ENCODE assay signal across 18 cellular contexts in the genomic region with DNA sequence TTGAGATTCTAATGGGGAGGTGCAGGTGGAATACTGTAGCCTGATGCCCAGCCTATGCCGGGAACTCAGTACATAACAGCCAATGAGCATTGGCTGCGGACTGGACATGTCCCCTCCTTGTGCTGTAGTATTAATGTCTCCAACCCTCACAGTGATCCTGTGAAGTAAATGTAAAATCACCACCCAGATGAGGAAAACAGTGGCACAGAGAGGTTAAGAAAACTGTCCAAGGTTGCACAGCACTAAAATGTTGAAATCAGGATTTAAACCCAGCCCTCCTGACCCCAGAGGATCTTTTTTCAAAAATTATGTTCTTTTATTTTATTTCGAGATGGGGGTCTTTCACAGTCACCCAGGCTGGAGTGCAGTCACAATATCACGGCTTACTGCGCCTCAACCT. TPM values are rescaled to one million over a fixed set of nuclear protein-coding genes. Genes with fewer than 3 reads are reported as not detected.
DNase-seq lines count a peak whose midpoint lies in the region; ATAC-seq and TF ChIP-seq lines count a peak whose summit lies in the region.
"Had no signal": no experiment of that assay in that cellular context is flagged by ENCODE, and none has a peak within 500 bp of the region (broad histone marks: within the 10 kb centered on the region; RNA-seq: fewer than 3 reads in every experiment).

No MANE protein-coding gene starts in this region.

- H3K36me3 Mint-ChIP-seq in CD4-positive, CD25-positive, alpha-beta regulatory T cell, result peaks cover 33% of the 10 kb centered on the region
- H3K36me3 Mint-ChIP-seq in CD8-positive, alpha-beta T cell, result peaks cover 61% of the 10 kb centered on the region
- H3K36me3 Mint-ChIP-seq in activated T-helper 1 cell treated with anti-CD3 and anti-CD28 coated beads, Interleukin-12 subunit alpha, Interleukin-12 subunit beta, Interleukin-2, Interleukin-4 antibody, amounts not matched to agents 30 ng/mL and 10 ng/mL and 1 ng/mL, durations not matched to agents 14 hours and 24 hours and 36 hours (ENCODE audit: low read depth), result peaks cover 39% of the 10 kb centered on the region
- peaks cover 4 to 52% (median 25%) of the 10 kb centered on the region in 5 donors for H3K36me3 Mint-ChIP-seq in naive thymus-derived CD4-positive, alpha-beta T cell
- H3K36me3 Mint-ChIP-seq in CD14-positive monocyte, result peaks cover 45 to 58% of the 10 kb centered on the region in 2 donors

- peaks cover 23% of the 10 kb centered on the region for H3K36me3 ChIP-seq in CD4-positive, CD25-positive, alpha-beta regulatory T cell (ENCODE audit: control insufficient read depth, insufficient read depth, low read length)
- no peaks in the 10 kb centered on the region for H3K36me3 ChIP-seq in CD8-positive, alpha-beta T cell (ENCODE audit: insufficient read depth, low read length)
- peaks cover 0 to 9% (median 0%) of the 10 kb centered on the region in 3 experiments for H3K36me3 ChIP-seq in naive thymus-derived CD4-positive, alpha-beta T cell (ENCODE audit: control insufficient read depth in 2 of 3, insufficient read depth in 3 of 3, low read length in 3 of 3)
- H3K36me3 ChIP-seq: brain microvascular endothelial cell, right atrium auricular region had no signal

- H3K27ac Mint-ChIP-seq in CD4-positive, CD25-positive, alpha-beta regulatory T cell, result peak overlapping the region; percentile 80 to 97 (median 91)
- H3K27ac Mint-ChIP-seq in CD8-positive, alpha-beta T cell, result peak overlapping the region; percentile 96
- peak overlapping the region; percentile 91 for H3K27ac Mint-ChIP-seq in activated T-helper 1 cell treated with anti-CD3 and anti-CD28 coated beads, Interleukin-12 subunit alpha, Interleukin-12 subunit beta, Interleukin-2, Interleukin-4 antibody, amounts not matched to agents 30 ng/mL and 10 ng/mL and 1 ng/mL, durations not matched to agents 14 hours and 24 hours and 36 hours
- H3K27ac Mint-ChIP-seq in naive thymus-derived CD4-positive, alpha-beta T cell, result peak overlapping the region; percentile 24 to 93 (median 86)
- H3K27ac Mint-ChIP-seq in CD14-positive monocyte, result peak overlapping the region in 2 of 7 donors; percentile 72 to 83

- peaks cover 90% of the 10 kb centered on the region for H3K4me1 ChIP-seq in CD4-positive, CD25-positive, alpha-beta regulatory T cell (ENCODE audit: control insufficient read depth, insufficient read depth, low read length, poor library complexity, severe bottlenecking)
- H3K4me1 ChIP-seq in CD8-positive, alpha-beta T cell (ENCODE audit: insufficient read depth, low read length), result peaks cover 86% of the 10 kb centered on the region
- H3K4me1 ChIP-seq in naive thymus-derived CD4-positive, alpha-beta T cell (ENCODE audit: control insufficient read depth in 2 of 2, insufficient read depth in 2 of 2, low read length in 2 of 2), result peaks cover 74 to 83% of the 10 kb centered on the region in 2 donors

- no peak for ATAC-seq in CD4-positive, CD25-positive, alpha-beta regulatory T cell (ENCODE audit: low read depth in 2 of 2)
- ATAC-seq in CD8-positive, alpha-beta T cell, result no peak
- ATAC-seq in naive thymus-derived CD4-positive, alpha-beta T cell, result no peak
- ATAC-seq: heart right ventricle had no signal

- no peaks in the 10 kb centered on the region for H3K9me3 Mint-ChIP-seq in CD4-positive, CD25-positive, alpha-beta regulatory T cell
- no peaks in the 10 kb centered on the region for H3K9me3 Mint-ChIP-seq in CD8-positive, alpha-beta T cell
- H3K9me3 Mint-ChIP-seq in activated T-helper 1 cell treated with anti-CD3 and anti-CD28 coated beads, Interleukin-12 subunit alpha, Interleukin-12 subunit beta, Interleukin-2, Interleukin-4 antibody, amounts not matched to agents 30 ng/mL and 10 ng/mL and 1 ng/mL, durations not matched to agents 14 hours and 24 hours and 36 hours, result no peaks in the 10 kb centered on the region
- no peaks in the 10 kb centered on the region for H3K9me3 Mint-ChIP-seq in naive thymus-derived CD4-positive, alpha-beta T cell
- no peaks in the 10 kb centered on the region for H3K9me3 Mint-ChIP-seq in CD14-positive monocyte

- H3K27ac ChIP-seq in CD4-positive, CD25-positive, alpha-beta regulatory T cell (ENCODE audit: insufficient read depth, low read length, poor library complexity, severe bottlenecking), result peak overlapping the region; percentile 88
- no peak overlapping the region for H3K27ac ChIP-seq in CD8-positive, alpha-beta T cell (ENCODE audit: low read depth, low read length)
- peak overlapping the region; percentile 77 for H3K27ac ChIP-seq in naive thymus-derived CD4-positive, alpha-beta T cell (ENCODE audit: low read depth, low read length)
- H3K27ac ChIP-seq: brain microvascular endothelial cell, coronary artery, GM23248, right atrium auricular region, stomach had no signal

- H3K27me3 ChIP-seq in CD4-positive, CD25-positive, alpha-beta regulatory T cell (ENCODE audit: control insufficient read depth, insufficient read depth, low read length), result no peaks in the 10 kb centered on the region
- no peaks in the 10 kb centered on the region for H3K27me3 ChIP-seq in CD8-positive, alpha-beta T cell (ENCODE audit: insufficient read depth, low read length)
- H3K27me3 ChIP-seq in naive thymus-derived CD4-positive, alpha-beta T cell (ENCODE audit: control insufficient read depth in 2 of 2, insufficient read depth in 2 of 2, low read length in 2 of 2), result no peaks in the 10 kb centered on the region
- H3K27me3 ChIP-seq: brain microvascular endothelial cell, right atrium auricular region, stomach had no signal

- H3K27me3 Mint-ChIP-seq in CD4-positive, CD25-positive, alpha-beta regulatory T cell, result no peaks in the 10 kb centered on the region
- no peaks in the 10 kb centered on the region for H3K27me3 Mint-ChIP-seq in CD8-positive, alpha-beta T cell (ENCODE audit: low read depth)
- H3K27me3 Mint-ChIP-seq in activated T-helper 1 cell treated with anti-CD3 and anti-CD28 coated beads, Interleukin-12 subunit alpha, Interleukin-12 subunit beta, Interleukin-2, Interleukin-4 antibody, amounts not matched to agents 30 ng/mL and 10 ng/mL and 1 ng/mL, durations not matched to agents 14 hours and 24 hours and 36 hours (ENCODE audit: insufficient read depth), result no peaks in the 10 kb centered on the region
- no peaks in the 10 kb centered on the region for H3K27me3 Mint-ChIP-seq in naive thymus-derived CD4-positive, alpha-beta T cell
- no peaks in the 10 kb centered on the region for H3K27me3 Mint-ChIP-seq in CD14-positive monocyte (ENCODE audit: low read depth in 3 of 3)

- intact Hi-C loops in CD8-positive, alpha-beta T cell (cut with DNase I, micrococcal nuclease), result no loop called here
- intact Hi-C loops in activated T-helper 1 cell treated with anti-CD3 and anti-CD28 coated beads, Interleukin-12 subunit alpha, Interleukin-12 subunit beta, Interleukin-2, Interleukin-4 antibody, amounts not matched to agents 30 ng/mL and 10 ng/mL and 1 ng/mL, durations not matched to agents 14 hours and 24 hours and 36 hours (cut with micrococcal nuclease), result no loop called here
- intact Hi-C loops in naive thymus-derived CD4-positive, alpha-beta T cell (cut with micrococcal nuclease), result no loop called here
- intact Hi-C loops in CD14-positive monocyte (cut with micrococcal nuclease), result no loop called here

- peak overlapping the region; percentile 51 for H3K4me3 ChIP-seq in CD4-positive, CD25-positive, alpha-beta regulatory T cell (ENCODE audit: low read depth, low read length)
- H3K4me3 ChIP-seq in CD8-positive, alpha-beta T cell (ENCODE audit: low read depth, low read length), result no peak overlapping the region
- no peak overlapping the region for H3K4me3 ChIP-seq in naive thymus-derived CD4-positive, alpha-beta T cell (ENCODE audit: low read length)
- H3K4me3 ChIP-seq: coronary artery, GM23248, heart right ventricle, right atrium auricular region, stomach had no signal

- H3K9me3 ChIP-seq in CD4-positive, CD25-positive, alpha-beta regulatory T cell (ENCODE audit: control insufficient read depth in 2 of 2, low read length in 2 of 2), result no peaks in the 10 kb centered on the region
- no peaks in the 10 kb centered on the region for H3K9me3 ChIP-seq in CD8-positive, alpha-beta T cell (ENCODE audit: low read length)
- no peaks in the 10 kb centered on the region for H3K9me3 ChIP-seq in naive thymus-derived CD4-positive, alpha-beta T cell (ENCODE audit: control insufficient read depth in 2 of 3, low read length in 3 of 3)
- H3K9me3 ChIP-seq: heart right ventricle, right atrium auricular region, stomach had no signal

- POLR2A ChIA-PET in CD8-positive, alpha-beta T cell (lab: Charles Lee), result interaction anchor here (1.1 to 6.7 kb wide), 4 partner anchors 8 to 14 kb away, joined by 6 to 56 read pairs (median 8); a partner anchor contains a TSS
- POLR2A ChIA-PET in naive thymus-derived CD4-positive, alpha-beta T cell (lab: Charles Lee), result interaction anchor here (1.9 to 12.9 kb wide), 4 partner anchors 12 to 66 kb away, joined by 5 to 182 read pairs (median 65); a partner anchor contains a TSS
- POLR2A ChIA-PET in GM10248 (lab: Yijun Ruan, JAX), result no interaction called here

- DNase-seq in CD4-positive, CD25-positive, alpha-beta regulatory T cell, result no peak
- DNase-seq in CD8-positive, alpha-beta T cell, result no peak
- DNase-seq in activated T-helper 1 cell treated with anti-CD3 and anti-CD28 coated beads, Interleukin-12 subunit alpha, Interleukin-12 subunit beta, Interleukin-2, Interleukin-4 antibody, amounts not matched to agents 30 ng/mL and 10 ng/mL and 1 ng/mL, durations not matched to agents 14 hours and 24 hours and 36 hours (ENCODE audit: low spot score), result no peak
- no peak for DNase-seq in naive thymus-derived CD4-positive, alpha-beta T cell
- DNase-seq in GM10248 (ENCODE audit: extremely low spot score), result no peak
- DNase-seq in NCI-H510A (lab: John Stamatoyannopoulos, UW), result no peak
- no peak for DNase-seq in CD14-positive monocyte (ENCODE audit: low spot score)
- DNase-seq: AML-193, brain microvascular endothelial cell, GM23248, heart right ventricle, NCI-H1105 treated with DMSO at 0.1 percent for 48 hours, NCI-H526 treated with DMSO at 0.1 percent for 48 hours, stomach, trophoblast cell had no signal

- no peak for TF ChIP-seq CTCF in CD8-positive, alpha-beta T cell (IDR thresholded peaks at IDR 0.05)
- no peak for TF ChIP-seq CTCF in GM10248 (IDR thresholded peaks at IDR 0.05; ENCODE audit: control extremely low read depth, extremely low read depth, low read depth, missing control alignments)
- TF ChIP-seq CTCF in CD14-positive monocyte (IDR thresholded peaks at IDR 0.05), result no peak

- H3K4me3 Mint-ChIP-seq in CD4-positive, CD25-positive, alpha-beta regulatory T cell, result peak overlapping the region; percentile 46 to 99 (median 80)
- peak overlapping the region; percentile 51 for H3K4me3 Mint-ChIP-seq in CD8-positive, alpha-beta T cell
- H3K4me3 Mint-ChIP-seq in activated T-helper 1 cell treated with anti-CD3 and anti-CD28 coated beads, Interleukin-12 subunit alpha, Interleukin-12 subunit beta, Interleukin-2, Interleukin-4 antibody, amounts not matched to agents 30 ng/mL and 10 ng/mL and 1 ng/mL, durations not matched to agents 14 hours and 24 hours and 36 hours, result no peak overlapping the region
- peak overlapping the region in 9 of 10 donors; percentile 4 to 98 (median 56) for H3K4me3 Mint-ChIP-seq in naive thymus-derived CD4-positive, alpha-beta T cell
- no peak overlapping the region for H3K4me3 Mint-ChIP-seq in CD14-positive monocyte

- H3K4me1 Mint-ChIP-seq in CD4-positive, CD25-positive, alpha-beta regulatory T cell, result peaks cover 37 to 97% (median 74%) of the 10 kb centered on the region in 4 donors
- peaks cover 96% of the 10 kb centered on the region for H3K4me1 Mint-ChIP-seq in CD8-positive, alpha-beta T cell (ENCODE audit: low read depth)
- peaks cover 84% of the 10 kb centered on the region for H3K4me1 Mint-ChIP-seq in activated T-helper 1 cell treated with anti-CD3 and anti-CD28 coated beads, Interleukin-12 subunit alpha, Interleukin-12 subunit beta, Interleukin-2, Interleukin-4 antibody, amounts not matched to agents 30 ng/mL and 10 ng/mL and 1 ng/mL, durations not matched to agents 14 hours and 24 hours and 36 hours (ENCODE audit: low read depth)
- peaks cover 72 to 100% (median 90%) of the 10 kb centered on the region in 7 donors for H3K4me1 Mint-ChIP-seq in naive thymus-derived CD4-positive, alpha-beta T cell
- H3K4me1 Mint-ChIP-seq in CD14-positive monocyte, result peaks cover 68% of the 10 kb centered on the region

- CTCF ChIA-PET in CD8-positive, alpha-beta T cell (lab: Charles Lee), result interaction anchor here (1.1 to 3.9 kb wide), 4 partner anchors 13 to 32 kb away, joined by 3 to 24 read pairs (median 4); no protein-coding TSS in a partner anchor
- CTCF ChIA-PET in naive thymus-derived CD4-positive, alpha-beta T cell (lab: Charles Lee), result no interaction called here
- CTCF ChIA-PET in GM10248 (lab: Yijun Ruan, JAX), result interaction anchor here (1.1 to 1.4 kb wide), 2 partner anchors 9 to 22 kb away, joined by 3 to 5 read pairs; a partner anchor contains a TSS

RNA-seq across cellular contexts. Expression of a gene that starts 7.9 kb away (rescaled TPM):
- 842 TPM for total RNA-seq in CD4-positive, CD25-positive, alpha-beta regulatory T cell
- 100 to 1,000 TPM in 1 of 4 donors, 10 to 100 TPM in 3; 75.3 to 112 (median 97.2) TPM for polyA plus RNA-seq in CD4-positive, CD25-positive, alpha-beta regulatory T cell
- total RNA-seq in CD8-positive, alpha-beta T cell, result 100 to 1,000 TPM; 670 to 690 TPM
- total RNA-seq in activated T-helper 1 cell treated with anti-CD3 and anti-CD28 coated beads, Interleukin-12 subunit alpha, Interleukin-12 subunit beta, Interleukin-2, Interleukin-4 antibody, amounts not matched to agents 30 ng/mL and 10 ng/mL and 1 ng/mL, durations not matched to agents 14 hours and 24 hours and 36 hours, result 164 and 175 TPM in 2 replicates
- total RNA-seq in naive thymus-derived CD4-positive, alpha-beta T cell, result 100 to 1,000 TPM; 380 to 615 (median 394) TPM
- 100 to 1,000 TPM in 1 of 2 donors, 10 to 100 TPM in 1; 76.0 to 122 TPM for polyA plus RNA-seq in naive thymus-derived CD4-positive, alpha-beta T cell
- 10 to 100 TPM; 10.3 to 21.6 TPM for polyA plus RNA-seq in CD14-positive monocyte

RNA-seq across cellular contexts. Expression of a gene that starts 35.5 kb away (rescaled TPM):
- not detected for total RNA-seq in CD4-positive, CD25-positive, alpha-beta regulatory T cell
- polyA plus RNA-seq in CD4-positive, CD25-positive, alpha-beta regulatory T cell, result under 1 TPM in 1 of 4 donors, not detected in 3; 0.27 TPM
- total RNA-seq in CD8-positive, alpha-beta T cell, result under 1 TPM in 1 of 2 experiments, not detected in 1; 0.19 TPM
- 0.23 and 0.24 TPM in 2 replicates for total RNA-seq in activated T-helper 1 cell treated with anti-CD3 and anti-CD28 coated beads, Interleukin-12 subunit alpha, Interleukin-12 subunit beta, Interleukin-2, Interleukin-4 antibody, amounts not matched to agents 30 ng/mL and 10 ng/mL and 1 ng/mL, durations not matched to agents 14 hours and 24 hours and 36 hours
- total RNA-seq in naive thymus-derived CD4-positive, alpha-beta T cell, result not detected
- under 1 TPM; 0.17 to 0.25 TPM for polyA plus RNA-seq in naive thymus-derived CD4-positive, alpha-beta T cell
- polyA plus RNA-seq in CD14-positive monocyte, result 1 to 10 TPM; 1.3 to 2.1 TPM
- total RNA-seq: GM23248, LHCN-M2, right atrium auricular region had no signal
- polyA plus RNA-seq: GM23248 had no signal

Comparison
In these comparisons a context has a peak if more than half of its experiments do, and no peak if none do; other contexts are left out.
1. H3K4me3 Mint-ChIP-seq: peak in CD4-positive, CD25-positive, alpha-beta regulatory T cell (4 of 4), CD8-positive, alpha-beta T cell (single experiment) and naive thymus-derived CD4-positive, alpha-beta T cell (9 of 10); none in activated T-helper 1 cell treated with anti-CD3 and anti-CD28 coated beads, Interleukin-12 subunit alpha, Interleukin-12 subunit beta, Interleukin-2, Interleukin-4 antibody, amounts not matched to agents 30 ng/mL and 10 ng/mL and 1 ng/mL, durations not matched to agents 14 hours and 24 hours and 36 hours (single experiment) and CD14-positive monocyte (0 of 2).